ENCODE assay signal across 8 cellular contexts in genomic region chr20:59031326-59032022, GRCh38. TPM values are rescaled to one million over a fixed set of nuclear protein-coding genes. Genes with fewer than 3 reads are reported as not detected.
DNase-seq lines count a peak whose midpoint lies in the region; ATAC-seq and TF ChIP-seq lines count a peak whose summit lies in the region.

No MANE protein-coding gene starts in this region.

- intact Hi-C loops in upper lobe of right lung (cut with DNase I), result no loop called here

- no peak for DNase-seq in BJ (ENCODE audit: low read depth)
- DNase-seq in HFFc6, result no peak
- no peak for DNase-seq in adipocyte (ENCODE audit: low read depth)
- DNase-seq in upper lobe of right lung, result no peak
- DNase-seq in NCI-H2081 treated with DMSO at 0.1 percent for 48 hours (lab: John Stamatoyannopoulos, UW), result no peak
- DNase-seq in DMS153 treated with DMSO at 0.1 percent for 48 hours (lab: John Stamatoyannopoulos, UW; ENCODE audit: unreplicated experiment), result no peak

- H3K36me3 ChIP-seq in BJ (ENCODE audit: control insufficient read depth, insufficient read depth, low read length), result peaks cover 6% of the 10 kb centered on the region
- peaks cover 71% of the 10 kb centered on the region for H3K36me3 ChIP-seq in adipocyte (ENCODE audit: control insufficient read depth, insufficient read depth, low read length, severe bottlenecking)
- peaks cover 5 to 43% (median 37%) of the 10 kb centered on the region in 4 donors for H3K36me3 ChIP-seq in liver (ENCODE audit: control insufficient read depth in 4 of 4, insufficient read depth in 3 of 4, low read depth in 1 of 4, low read length in 3 of 4)
- peaks cover 73% of the 10 kb centered on the region for H3K36me3 ChIP-seq in upper lobe of right lung

- H3K9me3 Mint-ChIP-seq in HFFc6, result no peaks in the 10 kb centered on the region

- TF ChIP-seq CTCF in BJ (IDR thresholded peaks at IDR 0.05; ENCODE audit: insufficient read depth, low read depth, low read length) (no peak), HFFc6 (IDR thresholded peaks at IDR 0.05) (no peak), liver (IDR thresholded peaks at IDR 0.05; ENCODE audit: low read depth, low read length, missing input control) (no peak), upper lobe of right lung (IDR thresholded peaks at IDR 0.05) (no peak)

- H3K27ac Mint-ChIP-seq in HFFc6, result peak overlapping the region; percentile 92

- H3K4me3 ChIP-seq in BJ (ENCODE audit: low read depth, low read length) (peak overlapping the region; percentile 75), adipocyte (ENCODE audit: low read length) (peak overlapping the region; percentile 97), liver (ENCODE audit: low read depth in 1 of 3, low read length in 3 of 3) (peak overlapping the region; percentile 67 to 94 (median 79)), upper lobe of right lung (peak overlapping the region; percentile 91)

- H3K9ac ChIP-seq in adipocyte (ENCODE audit: low read length), result peak overlapping the region; percentile 96
- peak overlapping the region; percentile 62 to 83 for H3K9ac ChIP-seq in liver (ENCODE audit: low read depth in 1 of 2, low read length in 2 of 2)

- H3K4me1 ChIP-seq in adipocyte (ENCODE audit: control insufficient read depth, insufficient read depth, low read length) (peaks cover 54% of the 10 kb centered on the region), liver (ENCODE audit: control insufficient read depth in 4 of 4, insufficient read depth in 4 of 4, low read length in 3 of 4) (peaks cover 3 to 27% (median 17%) of the 10 kb centered on the region in 4 donors), upper lobe of right lung (peaks cover 38% of the 10 kb centered on the region)

- 29% methylated on average over 18 of the region's 18 CpGs for WGBS in liver

- H3K27me3 ChIP-seq in BJ (ENCODE audit: control insufficient read depth, insufficient read depth, low read length) (no peaks in the 10 kb centered on the region), adipocyte (replicated peaks; ENCODE audit: control insufficient read depth, insufficient read depth, low read length) (no peaks in the 10 kb centered on the region), liver (ENCODE audit: control insufficient read depth in 4 of 4, insufficient read depth in 4 of 4, low read length in 3 of 4) (no peaks in the 10 kb centered on the region), upper lobe of right lung (no peaks in the 10 kb centered on the region)

- H3K9me3 ChIP-seq in adipocyte (ENCODE audit: control insufficient read depth, low read length) (no peaks in the 10 kb centered on the region), liver (ENCODE audit: control insufficient read depth in 4 of 4, low read length in 3 of 4) (no peaks in the 10 kb centered on the region), upper lobe of right lung (no peaks in the 10 kb centered on the region)

- peaks cover 2% of the 10 kb centered on the region for H3K27me3 Mint-ChIP-seq in HFFc6 (ENCODE audit: insufficient read depth)

- peaks cover 63% of the 10 kb centered on the region for H3K4me1 Mint-ChIP-seq in HFFc6 (ENCODE audit: low read depth)

- ATAC-seq in upper lobe of right lung (no peak), HG03520 (IDR thresholded peaks at IDR 0.05; ENCODE audit: unreplicated experiment) (no peak)

- peak overlapping the region; percentile 94 for H3K4me3 Mint-ChIP-seq in HFFc6

- peak overlapping the region; percentile 77 to 79 for H3K27ac ChIP-seq in liver (ENCODE audit: low read depth in 1 of 2, low read length in 2 of 2)
- peak overlapping the region; percentile 91 for H3K27ac ChIP-seq in upper lobe of right lung

- no peak for TF ChIP-seq RAD21 in liver (IDR thresholded peaks at IDR 0.05)

- POLR2A ChIA-PET in BJ (lab: Charles Lee), result interaction anchor here (0.5 kb wide), 1 partner anchor 575 kb away, joined by 3 read pairs; no protein-coding TSS in a partner anchor

- peaks cover 68% of the 10 kb centered on the region for H3K36me3 Mint-ChIP-seq in HFFc6 (ENCODE audit: low read depth)

- CTCF ChIA-PET in BJ (lab: Yijun Ruan, JAX), result interaction anchor here (0.6 to 1.2 kb wide), 4 partner anchors 12 to 721 kb away, joined by 3 to 4 read pairs (median 3); no protein-coding TSS in a partner anchor

TF ChIP-seq in liver, 16 proteins besides CTCF, POLR2A, EP300 and RAD21:
- TF ChIP-seq HNF4A (conservative IDR thresholded peaks at IDR 0.05), result peak in 1 of 2 donors; percentile 15
- TF ChIP-seq GABPA (IDR thresholded peaks at IDR 0.05 in 1 of 2, conservative IDR thresholded peaks at IDR 0.05 in 1 of 2), result no peak
- peak; percentile 21 for TF ChIP-seq MAX (IDR thresholded peaks at IDR 0.05)

RNA-seq across cellular contexts. Expression of gene ATP5F1E, which starts 0.7 kb away (rescaled TPM):
- polyA plus RNA-seq in BJ (2011; rRNA removed), result 54.5 and 75.1 TPM in 2 replicates
- 6.8 and 9.9 TPM in 2 replicates for polyA minus RNA-seq in BJ (2011; rRNA and poly(A)+ RNA removed)
- 10 to 100 TPM; 75.0 to 91.4 (median 84.4) TPM for total RNA-seq in HFFc6 (2021; fragmentation: NEBNext Ultra II Directional; extraction: Animal tissue kit (Norgen Biotek cat#: 25700))
- 10 to 100 TPM; 11.7 to 16.6 TPM for total RNA-seq in liver
- polyA plus RNA-seq in liver, result 100 to 1,000 TPM in 1 of 2 donors, 10 to 100 TPM in 1; 38.8 to 148 TPM
- 59.7 TPM for total RNA-seq in upper lobe of right lung

RNA-seq across cellular contexts. Expression of gene PRELID3B, which starts 11.1 kb away (rescaled TPM):
- polyA plus RNA-seq in BJ (2011; rRNA removed) (76.0 and 85.4 TPM in 2 replicates), liver (10 to 100 TPM; 18.2 to 18.6 TPM)
- 44.5 and 99.0 TPM in 2 replicates for polyA minus RNA-seq in BJ (2011; rRNA and poly(A)+ RNA removed)
- total RNA-seq in HFFc6 (2021; fragmentation: NEBNext Ultra II Directional; extraction: Animal tissue kit (Norgen Biotek cat#: 25700)), result 10 to 100 TPM; 55.2 to 64.1 (median 59.8) TPM
- total RNA-seq in liver (10 to 100 TPM; 32.0 to 38.1 TPM), upper lobe of right lung (47.2 TPM)

RNA-seq across cellular contexts. Expression of gene TUBB1, which starts 12.2 kb away (rescaled TPM):
- 0.01 TPM in 1 of 2 replicates, not detected in the other for polyA plus RNA-seq in BJ (2011; rRNA removed)
- not detected in 2 replicates for polyA minus RNA-seq in BJ (2011; rRNA and poly(A)+ RNA removed)
- total RNA-seq in HFFc6 (2021; fragmentation: NEBNext Ultra II Directional; extraction: Animal tissue kit (Norgen Biotek cat#: 25700)), result not detected
- total RNA-seq in liver, result 10 to 100 TPM in 1 of 2 donors, under 1 TPM in 1; 0.17 to 59.5 TPM
- under 1 TPM; 0.20 to 0.28 TPM for polyA plus RNA-seq in liver
- total RNA-seq in upper lobe of right lung, result 3.0 TPM

RNA-seq across cellular contexts. Expression of gene CTSZ, which starts 24.4 kb away (rescaled TPM):
- polyA plus RNA-seq in BJ (2011; rRNA removed), result 231 and 288 TPM in 2 replicates
- 101 and 132 TPM in 2 replicates for polyA minus RNA-seq in BJ (2011; rRNA and poly(A)+ RNA removed)
- 100 to 1,000 TPM; 124 to 240 (median 136) TPM for total RNA-seq in HFFc6 (2021; fragmentation: NEBNext Ultra II Directional; extraction: Animal tissue kit (Norgen Biotek cat#: 25700))
- 100 to 1,000 TPM; 146 to 233 TPM for total RNA-seq in liver
- 100 to 1,000 TPM in 1 of 2 donors, 10 to 100 TPM in 1; 11.8 to 229 TPM for polyA plus RNA-seq in liver
- 355 TPM for total RNA-seq in upper lobe of right lung

RNA-seq across cellular contexts. Expression of gene NELFCD, which starts 50.4 kb away (rescaled TPM):
- polyA plus RNA-seq in BJ (2011; rRNA removed), result 63.6 and 79.6 TPM in 2 replicates
- polyA minus RNA-seq in BJ (2011; rRNA and poly(A)+ RNA removed), result 42.0 and 52.1 TPM in 2 replicates
- 10 to 100 TPM; 52.3 to 64.0 (median 62.1) TPM for total RNA-seq in HFFc6 (2021; fragmentation: NEBNext Ultra II Directional; extraction: Animal tissue kit (Norgen Biotek cat#: 25700))
- 10 to 100 TPM; 39.1 to 39.8 TPM for total RNA-seq in liver
- 10 to 100 TPM; 28.1 to 35.0 TPM for polyA plus RNA-seq in liver
- total RNA-seq in upper lobe of right lung, result 51.2 TPM
